In the genomic region with DNA sequence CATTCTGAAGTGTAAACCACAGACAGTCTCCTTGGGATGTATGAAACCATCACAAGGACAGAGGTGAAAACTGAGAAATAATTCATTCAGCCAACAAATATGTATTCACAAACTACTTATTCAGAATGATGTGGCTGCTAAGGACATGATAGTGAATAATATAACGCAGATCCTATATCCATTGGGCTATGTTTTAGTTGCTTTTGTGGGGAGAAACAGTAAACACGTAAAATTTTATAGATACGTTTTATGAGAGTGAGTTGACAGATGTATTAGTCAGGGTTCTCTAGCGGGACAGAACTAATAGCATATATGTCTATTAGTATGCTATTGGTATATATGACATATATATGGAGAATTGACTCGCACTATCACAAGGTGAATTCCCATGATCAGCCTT, we compare ENCODE assay signal across 25 cellular contexts.
"Had no signal": no experiment of that assay in that cellular context is flagged by ENCODE, and none has a peak within 500 bp of the region (broad histone marks: within the 10 kb centered on the region; RNA-seq: fewer than 3 reads in every experiment).

No MANE protein-coding gene starts in this region.

- H3K9ac ChIP-seq: neural progenitor cell, parathyroid adenoma had no signal

- FAIRE-seq: small intestine had no signal

- H3K36me3 ChIP-seq: neural progenitor cell, ovary, right lobe of liver, sigmoid colon, suprapubic skin, tibial artery, transverse colon, upper lobe of right lung, uterus had no signal

- H3K27ac ChIP-seq: neural progenitor cell, ovary, parathyroid adenoma, psoas muscle, right lobe of liver, sigmoid colon, suprapubic skin, testis, tibial artery, transverse colon, upper lobe of right lung, uterus had no signal

- H3K4me3 ChIP-seq: neural progenitor cell, ovary, psoas muscle, right lobe of liver, sigmoid colon, suprapubic skin, testis, tibial artery, transverse colon, upper lobe of right lung, uterus had no signal

- DNase-seq: natural killer cell; occipital lobe; ovary; posterior cingulate gyrus; psoas muscle; right cardiac atrium; right lobe of liver; sigmoid colon; small intestine; stimulated activated CD4-positive, alpha-beta T cell treated with anti-CD3 and anti-CD28 coated beads, Interleukin-15, amount 100 ng/mL, for 24 hours; stimulated activated CD4-positive, alpha-beta T cell treated with anti-CD3 and anti-CD28 coated beads, Interleukin-2, amount 100 ng/mL, for 24 hours; stimulated activated CD4-positive, alpha-beta T cell treated with anti-CD3 and anti-CD28 coated beads, Interleukin-2, amount 100 ng/mL, for 48 hours; stimulated activated CD4-positive, alpha-beta T cell treated with anti-CD3 and anti-CD28 coated beads, Interleukin-4, amount 100 ng/mL, for 24 hours; stimulated activated naive B cell treated with anti-CD40 and anti-IgM and Interleukin-4, amounts not matched to agents 10 μg/mL and 1 μg/mL and 100 μg/mL, for 72 hours; stimulated activated naive CD4-positive, alpha-beta T cell treated with Interleukin-2 at 50 U/mL for 16 hours; substantia nigra; testis; tibial artery; transverse colon; upper lobe of right lung; uterus had no signal

- H3K4me2 ChIP-seq: neural progenitor cell had no signal

- H3K9me3 ChIP-seq: ovary, psoas muscle, right lobe of liver, sigmoid colon, suprapubic skin, testis, tibial artery, transverse colon, upper lobe of right lung, uterus had no signal

- H3K79me2 ChIP-seq: parathyroid adenoma had no signal

- H3K27me3 ChIP-seq: neural progenitor cell, ovary, right lobe of liver, sigmoid colon, suprapubic skin, testis, tibial artery, transverse colon, upper lobe of right lung, uterus had no signal

- H2AFZ ChIP-seq: neural progenitor cell, parathyroid adenoma had no signal

- ATAC-seq: natural killer cell; psoas muscle; right cardiac atrium; right lobe of liver; stimulated activated effector memory CD8-positive, alpha-beta T cell treated with anti-CD3 and anti-CD28 coated beads, Interleukin-12 subunit alpha, Interleukin-12 subunit beta, amount 100 ng/mL, for 72 hours; stimulated activated naive B cell treated with anti-CD40 and anti-IgM and Interleukin-4, amounts not matched to agents 10 μg/mL and 1 μg/mL and 100 μg/mL, for 72 hours; upper lobe of right lung had no signal

- H3K4me1 ChIP-seq: neural progenitor cell, parathyroid adenoma, psoas muscle, right lobe of liver, sigmoid colon, suprapubic skin, testis, tibial artery, transverse colon, upper lobe of right lung, uterus had no signal
